ENCODE assay signal across 19 cellular contexts in the genomic region with DNA sequence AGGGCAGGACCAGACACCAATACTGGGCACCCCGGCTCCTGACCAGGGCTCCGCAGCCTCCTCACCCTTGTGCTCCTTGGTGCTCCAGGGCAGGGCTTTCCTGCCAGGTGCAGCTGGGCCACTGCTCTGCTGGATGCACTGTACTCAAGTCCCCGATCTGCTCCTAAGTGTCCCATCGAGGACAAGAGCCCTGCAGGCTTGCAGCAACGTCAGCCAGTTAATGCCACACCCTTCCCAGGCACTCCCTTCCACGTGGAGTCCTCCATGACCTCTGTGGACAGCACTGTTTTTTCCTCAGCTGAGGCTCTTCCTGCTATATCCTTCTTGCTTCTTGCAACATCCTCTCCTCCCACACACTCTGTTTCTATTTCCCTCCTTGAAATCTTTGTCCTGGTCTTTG.
DNase-seq lines count a peak whose midpoint lies in the region; ATAC-seq, FAIRE-seq and TF ChIP-seq lines count a peak whose summit lies in the region.
"Had no signal": no experiment of that assay in that cellular context is flagged by ENCODE, and none has a peak within 500 bp of the region (broad histone marks: within the 10 kb centered on the region; RNA-seq: fewer than 3 reads in every experiment).

No MANE protein-coding gene starts in this region.

- in situ Hi-C loops in mammary epithelial cell (cut with MboI; ENCODE audit: low sequenced_read_pairs in 2 of 2): no loop called here

- H3K9me3 ChIP-seq in right atrium auricular region: no peaks in the 10 kb centered on the region
- H3K9me3 ChIP-seq in mammary epithelial cell (replicated peaks; ENCODE audit: insufficient read depth, low read length): no peaks in the 10 kb centered on the region
- no peaks in the 10 kb centered on the region for H3K9me3 ChIP-seq in small intestine (ENCODE audit: control insufficient read depth, low read depth)
- no peaks in the 10 kb centered on the region for H3K9me3 ChIP-seq in OCI-LY7 (ENCODE audit: low read length)
- H3K9me3 ChIP-seq in A673 (ENCODE audit: low read depth, low read length, poor library complexity, severe bottlenecking): no peaks in the 10 kb centered on the region

- H3K4me3 ChIP-seq in right atrium auricular region (no peak overlapping the region), mammary epithelial cell (replicated peaks in 1 of 3; ENCODE audit: insufficient read depth in 1 of 3, low read depth in 2 of 3, low read length in 3 of 3) (no peak overlapping the region), small intestine (ENCODE audit: low read depth in 1 of 2, low read length in 2 of 2) (no peak overlapping the region), OCI-LY7 (ENCODE audit: low read depth, low read length, poor library complexity, severe bottlenecking) (no peak overlapping the region), A673 (ENCODE audit: low read depth, low read length, poor library complexity, severe bottlenecking) (no peak overlapping the region)
- H3K4me3 ChIP-seq: SK-N-MC had no signal

- dilution Hi-C loops in mammary epithelial cell (cut with HindIII; ENCODE audit: low sequenced_read_pairs): no loop called here

- H3K27me3 ChIP-seq in right atrium auricular region: no peaks in the 10 kb centered on the region
- no peaks in the 10 kb centered on the region for H3K27me3 ChIP-seq in mammary epithelial cell (ENCODE audit: insufficient read depth, low read length)
- peaks cover 0 to 4% of the 10 kb centered on the region in 2 donors for H3K27me3 ChIP-seq in small intestine (ENCODE audit: control insufficient read depth in 2 of 2, insufficient read depth in 2 of 2, low read length in 2 of 2)
- H3K27me3 ChIP-seq in A673 (replicated peaks; ENCODE audit: insufficient read depth, low read depth, low read length, poor library complexity): no peaks in the 10 kb centered on the region

- no peak for FAIRE-seq in small intestine (lab: Jason Lieb, UNC)
- FAIRE-seq: colon, endometrium, islet of Langerhans had no signal

- CTCF ChIA-PET in mammary epithelial cell (lab: Charles Lee; ENCODE audit: low non-redundant PET) (no interaction called here), OCI-LY7 (lab: Charles Lee; ENCODE audit: unreplicated experiment) (no interaction called here), A673 (lab: Charles Lee) (no interaction called here)

- intact Hi-C loops in Right ventricle myocardium inferior (cut with DNase I): no loop called here
- intact Hi-C loops in mammary epithelial cell (cut with micrococcal nuclease): loop anchor here (5.0 kb wide), 2 partner anchors 100 to 265 kb away; no protein-coding TSS in a partner anchor
- intact Hi-C loops in left ventricle myocardium superior (cut with micrococcal nuclease): no loop called here
- intact Hi-C loops in OCI-LY7 (cut with micrococcal nuclease; ENCODE audit: unreplicated experiment): no loop called here
- intact Hi-C loops in A673 (cut with micrococcal nuclease; ENCODE audit: unreplicated experiment): no loop called here

- H3K4me2 ChIP-seq in mammary epithelial cell (ENCODE audit: insufficient read depth, low read depth, low read length) (peak overlapping the region; percentile 6), OCI-LY7 (ENCODE audit: low read length) (no peak overlapping the region)

- no TSS peak for BruUV-seq in mammary epithelial cell (replicated peaks; lab: Mats Ljungman, UMichigan)
- BruUV-seq in OCI-LY7 (replicated peaks; lab: Mats Ljungman, UMichigan): no TSS peak
- no TSS peak for BruUV-seq in A673 (replicated peaks; lab: Mats Ljungman, UMichigan)

- POLR2A ChIA-PET in OCI-LY7 (lab: Charles Lee): no interaction called here
- POLR2A ChIA-PET in A673 (lab: Charles Lee; ENCODE audit: low non-redundant PET): no interaction called here

- DNase-seq in Right ventricle myocardium inferior (ENCODE audit: missing footprints) (no peak), right atrium auricular region (ENCODE audit: low spot score) (no peak), mammary epithelial cell (peak; percentile 59), left ventricle myocardium superior (no peak), small intestine (peak; percentile 47), OCI-LY7 (ENCODE audit: low spot score) (no peak), A673 (ENCODE audit: low spot score) (no peak), NCI-H1105 treated with DMSO at 0.1 percent for 48 hours (lab: John Stamatoyannopoulos, UW) (no peak)
- DNase-seq: activated CD4-positive, alpha-beta T cell treated with anti-CD3 and anti-CD28 coated beads for 1 hour; CD8-positive, alpha-beta T cell; DMS79; MV-4-11; NCI-H2107; NCI-H526 treated with DMSO at 0.1 percent for 48 hours; T1000 had no signal

- H2AFZ ChIP-seq in mammary epithelial cell (ENCODE audit: low read depth, low read length): peak overlapping the region; percentile 63
- no peak overlapping the region for H2AFZ ChIP-seq in OCI-LY7 (ENCODE audit: low read length)

- H3K36me3 ChIP-seq in right atrium auricular region: no peaks in the 10 kb centered on the region
- no peaks in the 10 kb centered on the region for H3K36me3 ChIP-seq in mammary epithelial cell (ENCODE audit: insufficient read depth, low read length)
- H3K36me3 ChIP-seq in small intestine (ENCODE audit: control insufficient read depth in 2 of 2, insufficient read depth in 2 of 2, low read length in 2 of 2): no peaks in the 10 kb centered on the region
- H3K36me3 ChIP-seq in OCI-LY7 (ENCODE audit: insufficient read depth, low read length): no peaks in the 10 kb centered on the region
- no peaks in the 10 kb centered on the region for H3K36me3 ChIP-seq in A673 (ENCODE audit: insufficient read depth, low read length, poor library complexity, severe bottlenecking)

- no peaks in the 10 kb centered on the region for H4K20me1 ChIP-seq in mammary epithelial cell (ENCODE audit: insufficient read depth, low read length)
- no peaks in the 10 kb centered on the region for H4K20me1 ChIP-seq in OCI-LY7 (ENCODE audit: insufficient read depth, low read length)

- 48% methylated on average over 6 of the region's 6 CpGs for WGBS in mammary epithelial cell (ENCODE audit: low coverage, missing lambda C conversion rate)
- 34 to 53% (median 42%) methylated on average over 6 of the region's 6 CpGs for WGBS in small intestine, 3 donors

- no peak overlapping the region for H3K9ac ChIP-seq in mammary epithelial cell (ENCODE audit: insufficient read depth, low read length)

- TF ChIP-seq CTCF in right atrium auricular region (IDR thresholded peaks at IDR 0.05) (no peak), mammary epithelial cell (conservative IDR thresholded peaks at IDR 0.05 in 1 of 2, IDR thresholded peaks at IDR 0.05 in 1 of 2; ENCODE audit: extremely low read depth in 1 of 2, insufficient read depth in 1 of 2, low read depth in 1 of 2, low read length in 2 of 2) (no peak), OCI-LY7 (conservative IDR thresholded peaks at IDR 0.05; ENCODE audit: low read length) (no peak), A673 (conservative IDR thresholded peaks at IDR 0.05; ENCODE audit: low read depth, low read length) (no peak)

- H3K27ac ChIP-seq in right atrium auricular region: no peak overlapping the region
- no peak overlapping the region for H3K27ac ChIP-seq in mammary epithelial cell (ENCODE audit: insufficient read depth, low read depth, low read length)
- no peak overlapping the region for H3K27ac ChIP-seq in small intestine (ENCODE audit: low read depth in 1 of 2, low read length in 1 of 2)
- H3K27ac ChIP-seq in OCI-LY7 (ENCODE audit: low read depth, low read length, poor library complexity, severe bottlenecking): no peak overlapping the region
- H3K27ac ChIP-seq in A673 (ENCODE audit: low read depth, low read length, poor library complexity, severe bottlenecking): no peak overlapping the region
- H3K27ac ChIP-seq: SK-N-MC had no signal

- peak; percentile 51 for ATAC-seq in Right ventricle myocardium inferior
- ATAC-seq in left ventricle myocardium superior: peak; percentile 48
- ATAC-seq: CD8-positive, alpha-beta T cell had no signal

- H3K9me2 ChIP-seq in OCI-LY7 (ENCODE audit: insufficient read depth, low read length): no peaks in the 10 kb centered on the region

- H3K79me2 ChIP-seq in mammary epithelial cell (ENCODE audit: insufficient read depth, low read length): no peaks in the 10 kb centered on the region
- H3K79me2 ChIP-seq in OCI-LY7 (ENCODE audit: insufficient read depth, low read depth, low read length): no peaks in the 10 kb centered on the region

- H3K4me1 ChIP-seq in right atrium auricular region: peaks cover 0 to 6% of the 10 kb centered on the region in 2 donors
- peaks cover 48% of the 10 kb centered on the region for H3K4me1 ChIP-seq in mammary epithelial cell (ENCODE audit: insufficient read depth, low read length)
- peaks cover 0 to 2% of the 10 kb centered on the region in 2 donors for H3K4me1 ChIP-seq in small intestine (ENCODE audit: control insufficient read depth in 2 of 2, insufficient read depth in 1 of 2, low read depth in 1 of 2, low read length in 1 of 2)
- H3K4me1 ChIP-seq in OCI-LY7 (ENCODE audit: insufficient read depth, low read length, poor library complexity, severe bottlenecking): no peaks in the 10 kb centered on the region
- no peaks in the 10 kb centered on the region for H3K4me1 ChIP-seq in A673 (ENCODE audit: insufficient read depth, low read length, poor library complexity, severe bottlenecking)

Comparison
In these comparisons a context has a peak if more than half of its experiments do, and no peak if none do; other contexts are left out.
1. DNase-seq: peak in mammary epithelial cell (single experiment) and small intestine (single experiment); none in Right ventricle myocardium inferior (single experiment), right atrium auricular region (single experiment), left ventricle myocardium superior (single experiment), OCI-LY7 (single experiment), A673 (single experiment) and NCI-H1105 treated with DMSO at 0.1 percent for 48 hours (single experiment).